13 cellular contexts compared by ENCODE assay signal in the genomic region with DNA sequence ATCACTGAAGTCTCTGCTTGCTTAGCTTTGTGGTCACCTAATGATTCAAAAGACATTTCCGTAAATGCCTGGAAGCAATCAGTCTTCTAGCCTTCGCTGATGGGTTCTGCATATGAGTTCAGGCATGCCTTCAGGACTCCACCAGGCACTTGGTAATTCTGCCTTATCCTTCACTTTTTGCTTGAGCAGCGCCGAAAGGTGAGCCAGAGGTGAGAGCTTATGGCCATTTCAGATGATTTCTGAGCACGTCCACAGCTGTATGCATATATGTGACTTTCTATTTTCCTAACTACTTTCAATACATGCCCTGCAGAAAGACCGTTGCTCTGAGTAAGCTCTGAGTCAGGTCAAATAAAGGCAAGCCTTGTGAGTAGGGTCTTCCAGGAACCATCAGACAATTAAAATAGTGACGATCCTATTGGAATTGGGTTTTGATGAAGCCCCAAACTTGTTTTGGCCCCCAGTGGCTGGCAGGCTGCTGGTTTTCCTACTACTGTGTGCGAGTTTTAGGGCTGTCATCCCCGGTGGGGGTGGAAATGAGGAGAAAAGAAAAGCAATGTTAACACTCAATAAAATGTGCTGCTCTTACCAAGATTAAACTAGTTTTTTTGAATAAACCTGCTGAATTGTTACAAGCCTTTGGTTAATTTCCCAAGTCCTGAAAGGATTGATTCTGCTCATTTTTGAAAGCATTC.
A peak's percentile ranks its signal among the peaks of the same experiment; 100 is the strongest.
DNase-seq lines count a peak whose midpoint lies in the region; ATAC-seq and TF ChIP-seq lines count a peak whose summit lies in the region.
"Had no signal": no experiment of that assay in that cellular context is flagged by ENCODE, and none has a peak within 500 bp of the region (broad histone marks: within the 10 kb centered on the region; RNA-seq: fewer than 3 reads in every experiment).

No MANE protein-coding gene starts in this region.

- H3K9me2 ChIP-seq in OCI-LY7 (ENCODE audit: insufficient read depth, low read length): no peaks in the 10 kb centered on the region

- peaks cover 43% of the 10 kb centered on the region for H3K4me1 ChIP-seq in RWPE2 (ENCODE audit: insufficient read depth, poor library complexity, severe bottlenecking)
- H3K4me1 ChIP-seq in esophagus squamous epithelium: peaks cover 0 to 57% (median 6%) of the 10 kb centered on the region in 3 donors
- H3K4me1 ChIP-seq in skeletal muscle satellite cell (ENCODE audit: control insufficient read depth, insufficient read depth, low read length): peaks cover 38% of the 10 kb centered on the region
- no peaks in the 10 kb centered on the region for H3K4me1 ChIP-seq in OCI-LY7 (ENCODE audit: insufficient read depth, low read length, poor library complexity, severe bottlenecking)
- H3K4me1 ChIP-seq: testis had no signal

- CTCF ChIA-PET in OCI-LY7 (lab: Charles Lee; ENCODE audit: unreplicated experiment): no interaction called here

- H3K4me2 ChIP-seq in skeletal muscle satellite cell (ENCODE audit: low read length): peak overlapping the region; percentile 30
- no peak overlapping the region for H3K4me2 ChIP-seq in OCI-LY7 (ENCODE audit: low read length)

- peak overlapping the region; percentile 40 for H3K9ac ChIP-seq in skeletal muscle satellite cell (ENCODE audit: low read depth, low read length)

- no peak for TF ChIP-seq POLR2A in esophagus squamous epithelium (IDR thresholded peaks at IDR 0.05)

- H3K36me3 ChIP-seq in RWPE2 (ENCODE audit: low read depth) (peaks cover 10% of the 10 kb centered on the region; the same call in 1 of the 2 replicates), esophagus squamous epithelium (no peaks in the 10 kb centered on the region), skeletal muscle satellite cell (ENCODE audit: insufficient read depth, low read length) (no peaks in the 10 kb centered on the region), OCI-LY7 (ENCODE audit: insufficient read depth, low read length) (no peaks in the 10 kb centered on the region)

- no peak overlapping the region for H3K4me3 ChIP-seq in RWPE2 (ENCODE audit: severe bottlenecking)
- H3K4me3 ChIP-seq in esophagus squamous epithelium: peak overlapping the region in 2 of 4 donors; percentile 1 to 2
- no peak overlapping the region for H3K4me3 ChIP-seq in skeletal muscle satellite cell (ENCODE audit: low read length)
- H3K4me3 ChIP-seq in OCI-LY7 (ENCODE audit: low read depth, low read length, poor library complexity, severe bottlenecking): no peak overlapping the region
- H3K4me3 ChIP-seq: testis had no signal

- DNase-seq in HCEC 1CT (peak; percentile 55), RWPE2 (ENCODE audit: low spot score) (peak; percentile 70), esophagus squamous epithelium (lab: John Stamatoyannopoulos, UW) (no peak), OCI-LY7 (ENCODE audit: low spot score) (no peak), NCI-H446 treated with DMSO at 0.1 percent for 48 hours (lab: John Stamatoyannopoulos, UW) (no peak)
- DNase-seq in activated T-cell treated with anti-CD3 and anti-CD28 coated beads, Interleukin-2, amount 50 U/mL, for 1 hour: no peak
- DNase-seq in activated T-cell treated with anti-CD3 and anti-CD28 coated beads, Interleukin-2, amount 50 U/mL, for 48 hours: no peak
- DNase-seq: activated CD8-positive, alpha-beta memory T cell treated with anti-CD3 and anti-CD28 coated beads, Interleukin-2, amount 10 ng/mL, durations not matched to agents 7 days and 5 days; naive thymus-derived CD4-positive, alpha-beta T cell; NCI-H1092 treated with DMSO at 0.1 percent for 48 hours; SHP77 treated with DMSO at 0.1 percent for 48 hours; testis had no signal

- POLR2A ChIA-PET in OCI-LY7 (lab: Charles Lee): interaction anchor here (0.6 kb wide), 1 partner anchor 12 kb away, joined by 3 read pairs; no protein-coding TSS in a partner anchor

- H3K27ac ChIP-seq in RWPE2 (ENCODE audit: poor library complexity, severe bottlenecking): peak overlapping the region; percentile 98
- peak overlapping the region; percentile 67 to 90 (median 84) for H3K27ac ChIP-seq in esophagus squamous epithelium
- H3K27ac ChIP-seq in OCI-LY7 (ENCODE audit: low read depth, low read length, poor library complexity, severe bottlenecking): no peak overlapping the region
- H3K27ac ChIP-seq: testis had no signal

- no TSS peak for BruUV-seq in OCI-LY7 (replicated peaks; lab: Mats Ljungman, UMichigan)

- no peak overlapping the region for H2AFZ ChIP-seq in OCI-LY7 (ENCODE audit: low read length)

- H3K9me3 ChIP-seq in RWPE2 (ENCODE audit: severe bottlenecking) (peaks cover 7% of the 10 kb centered on the region), esophagus squamous epithelium (no peaks in the 10 kb centered on the region), skeletal muscle satellite cell (replicated peaks; ENCODE audit: low read length) (peaks cover 4% of the 10 kb centered on the region), OCI-LY7 (ENCODE audit: low read length) (no peaks in the 10 kb centered on the region)
- H3K9me3 ChIP-seq: testis had no signal

- 42 to 68% methylated on average over 9 of the region's 9 CpGs for WGBS in esophagus squamous epithelium, 2 donors

- no peaks in the 10 kb centered on the region for H4K20me1 ChIP-seq in OCI-LY7 (ENCODE audit: insufficient read depth, low read length)

- H3K27me3 ChIP-seq in RWPE2 (ENCODE audit: insufficient read depth, poor library complexity, severe bottlenecking): no peaks in the 10 kb centered on the region
- no peaks in the 10 kb centered on the region for H3K27me3 ChIP-seq in esophagus squamous epithelium
- H3K27me3 ChIP-seq in skeletal muscle satellite cell (ENCODE audit: control insufficient read depth, insufficient read depth, low read length): no peaks in the 10 kb centered on the region
- H3K27me3 ChIP-seq: testis had no signal

- ATAC-seq in RWPE2 (ENCODE audit: low read depth): peak; percentile 91
- ATAC-seq: activated CD8-positive, alpha-beta memory T cell treated with anti-CD3 and anti-CD28 coated beads, Interleukin-2, amount 10 ng/mL, durations not matched to agents 7 days and 5 days; naive thymus-derived CD4-positive, alpha-beta T cell had no signal

- TF ChIP-seq CTCF in RWPE2 (IDR thresholded peaks at IDR 0.05; ENCODE audit: poor library complexity, severe bottlenecking) (no peak), esophagus squamous epithelium (IDR thresholded peaks at IDR 0.05) (no peak), OCI-LY7 (conservative IDR thresholded peaks at IDR 0.05; ENCODE audit: low read length) (no peak)

- intact Hi-C loops in esophagus squamous epithelium (cut with DNase I): no loop called here
- intact Hi-C loops in OCI-LY7 (cut with micrococcal nuclease; ENCODE audit: unreplicated experiment): no loop called here

- no peaks in the 10 kb centered on the region for H3K79me2 ChIP-seq in OCI-LY7 (ENCODE audit: insufficient read depth, low read depth, low read length)

Comparison
In these comparisons a context has a peak if more than half of its experiments do, and no peak if none do; other contexts are left out.
1. DNase-seq: peak in HCEC 1CT (single experiment) and RWPE2 (single experiment); none in esophagus squamous epithelium (single experiment), OCI-LY7 (single experiment), activated T-cell treated with anti-CD3 and anti-CD28 coated beads, Interleukin-2, amount 50 U/mL, for 1 hour (single experiment), NCI-H446 treated with DMSO at 0.1 percent for 48 hours (single experiment) and activated T-cell treated with anti-CD3 and anti-CD28 coated beads, Interleukin-2, amount 50 U/mL, for 48 hours (0 of 2).